In the genomic region with DNA sequence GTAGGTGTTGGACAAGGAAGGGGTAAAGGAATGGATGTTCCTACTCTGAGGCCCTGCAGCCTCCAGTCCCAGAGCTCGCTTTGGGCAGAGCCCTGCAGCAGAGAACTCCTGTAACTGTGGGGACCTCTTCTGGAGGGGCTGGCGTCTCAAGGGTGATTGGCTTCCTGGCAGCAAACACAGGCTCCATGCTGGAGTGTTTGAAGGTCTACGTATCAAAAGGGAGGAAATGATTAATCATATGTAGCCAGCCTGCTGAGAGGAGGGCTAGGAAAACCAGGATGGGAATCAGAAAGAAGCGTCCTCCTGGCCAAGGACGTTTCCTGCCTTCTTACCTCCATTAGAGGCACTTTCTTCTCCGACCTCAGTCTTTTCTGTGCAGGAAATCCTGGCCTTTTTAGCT, we compare ENCODE assay signal across 18 cellular contexts.
DNase-seq lines count a peak whose midpoint lies in the region; ATAC-seq and TF ChIP-seq lines count a peak whose summit lies in the region.
"Had no signal": no experiment of that assay in that cellular context is flagged by ENCODE, and none has a peak within 500 bp of the region (broad histone marks: within the 10 kb centered on the region; RNA-seq: fewer than 3 reads in every experiment).

No MANE protein-coding gene starts in this region.

- no peak overlapping the region for H3K9ac ChIP-seq in mesenchymal stem cell (ENCODE audit: low read length)
- H3K9ac ChIP-seq: KMS-11 had no signal

- H2BK12ac ChIP-seq in mesenchymal stem cell (ENCODE audit: low read length in 2 of 2) = peak overlapping the region; percentile 90 to 96

- peaks cover 9% of the 10 kb centered on the region for H3K79me1 ChIP-seq in mesenchymal stem cell (replicated peaks; ENCODE audit: low read length, poor library complexity, severe bottlenecking)

- H2BK120ac ChIP-seq in mesenchymal stem cell (ENCODE audit: low read depth, low read length) = no peak overlapping the region

- peak overlapping the region; percentile 54 for H2BK15ac ChIP-seq in mesenchymal stem cell (ENCODE audit: low read depth, poor library complexity, severe bottlenecking)

- no peak overlapping the region for H3K4me3 ChIP-seq in MG63
- H3K4me3 ChIP-seq in choroid plexus epithelial cell (ENCODE audit: low read depth, low read length) = no peak overlapping the region
- no peak overlapping the region for H3K4me3 ChIP-seq in mesenchymal stem cell (ENCODE audit: insufficient read depth in 1 of 2, low read depth in 1 of 2, low read length in 2 of 2)
- H3K4me3 ChIP-seq: psoas muscle, testis had no signal

- peak overlapping the region; percentile 78 for H2AFZ ChIP-seq in mesenchymal stem cell (ENCODE audit: low read depth, low read length)

- H2AK5ac ChIP-seq in mesenchymal stem cell (ENCODE audit: low read length, severe bottlenecking) = peak overlapping the region; percentile 99

- H2BK5ac ChIP-seq in mesenchymal stem cell (ENCODE audit: low read depth, low read length, poor library complexity, severe bottlenecking) = peak overlapping the region; percentile 99

- H3K4me1 ChIP-seq in mesenchymal stem cell (ENCODE audit: control insufficient read depth, insufficient read depth, low read depth, low read length) = peaks cover 36% of the 10 kb centered on the region
- H3K4me1 ChIP-seq: psoas muscle, testis had no signal

- H4K91ac ChIP-seq in mesenchymal stem cell (ENCODE audit: low read length) = peak overlapping the region; percentile 74

- peak overlapping the region in 1 of 2 experiments; percentile 20 for H3K14ac ChIP-seq in mesenchymal stem cell (ENCODE audit: low read length in 2 of 2)

- peak overlapping the region; percentile 100 for H3K27ac ChIP-seq in mesenchymal stem cell (ENCODE audit: low read length, poor library complexity, severe bottlenecking)
- H3K27ac ChIP-seq: KMS-11, psoas muscle, testis had no signal

- peak; percentile 30 for DNase-seq in AG08395 (ENCODE audit: low spot score)
- peak; percentile 75 for DNase-seq in MG63
- peak; percentile 60 for DNase-seq in choroid plexus epithelial cell (ENCODE audit: low read depth)
- peak; percentile 45 for DNase-seq in mesenchymal stem cell
- DNase-seq in SKM-1 (lab: John Stamatoyannopoulos, UW; ENCODE audit: unreplicated experiment) = no peak
- no peak for DNase-seq in middle frontal gyrus (ENCODE audit: extremely low spot score, low spot score)
- DNase-seq in MV-4-11 (lab: John Stamatoyannopoulos, UW) = no peak
- DNase-seq: activated CD4-positive, alpha-beta T cell treated with anti-CD3 and anti-CD28 coated beads, Interleukin-2, amount 50 U/mL, for 48 hours; C1 segment of cervical spinal cord; dermis blood vessel endothelial cell; islet precursor cell; NCI-H187; NCI-H526 treated with DMSO at 0.1 percent for 48 hours; psoas muscle; RPMI8226; testis had no signal

- 0 out of 2 replicates have a peak, but pooled peaks cover 2% of the 10 kb centered on the region for H3K9me3 ChIP-seq in MG63
- H3K9me3 ChIP-seq in mesenchymal stem cell (ENCODE audit: control insufficient read depth, low read length) = peaks cover 5% of the 10 kb centered on the region
- H3K9me3 ChIP-seq: psoas muscle, testis had no signal

- peak overlapping the region; percentile 79 to 83 for H3K18ac ChIP-seq in mesenchymal stem cell (ENCODE audit: low read depth in 1 of 2, low read length in 2 of 2)

- H3K23ac ChIP-seq in mesenchymal stem cell (ENCODE audit: low read length in 2 of 2) = no peak overlapping the region

- peak overlapping the region; percentile 52 for H4K8ac ChIP-seq in mesenchymal stem cell (ENCODE audit: low read length)

- H3K36me3 ChIP-seq in MG63 (no peaks in the 10 kb centered on the region), mesenchymal stem cell (ENCODE audit: control insufficient read depth in 1 of 2, insufficient read depth in 2 of 2, low read depth in 1 of 2, low read length in 2 of 2) (no peaks in the 10 kb centered on the region)

- peak; percentile 32 for TF ChIP-seq CTCF in choroid plexus epithelial cell (conservative IDR thresholded peaks at IDR 0.05; ENCODE audit: low read depth, low read length)

- H3K27me3 ChIP-seq in MG63 (no peaks in the 10 kb centered on the region), mesenchymal stem cell (ENCODE audit: control insufficient read depth in 1 of 2, insufficient read depth in 1 of 2, low read length in 2 of 2) (no peaks in the 10 kb centered on the region)
- H3K27me3 ChIP-seq: testis had no signal

- WGBS in mesenchymal stem cell = 21% methylated on average over 6 of the region's 6 CpGs

- no peak for ATAC-seq in HG03378 (IDR thresholded peaks at IDR 0.05; ENCODE audit: unreplicated experiment)
- ATAC-seq: psoas muscle had no signal

- H3K4me2 ChIP-seq in mesenchymal stem cell (ENCODE audit: low read length, poor library complexity, severe bottlenecking) = peak overlapping the region; percentile 7
- H3K4me2 ChIP-seq: KMS-11 had no signal

- peak overlapping the region; percentile 52 to 65 for H3K4ac ChIP-seq in mesenchymal stem cell (ENCODE audit: low read depth in 1 of 2, low read length in 2 of 2)

Comparison
In these comparisons a context has a peak if more than half of its experiments do, and no peak if none do; other contexts are left out.
1. DNase-seq: peak in AG08395 (single experiment), MG63 (single experiment), choroid plexus epithelial cell (single experiment) and mesenchymal stem cell (single experiment); none in SKM-1 (single experiment), middle frontal gyrus (single experiment) and MV-4-11 (single experiment).